In the genomic region with DNA sequence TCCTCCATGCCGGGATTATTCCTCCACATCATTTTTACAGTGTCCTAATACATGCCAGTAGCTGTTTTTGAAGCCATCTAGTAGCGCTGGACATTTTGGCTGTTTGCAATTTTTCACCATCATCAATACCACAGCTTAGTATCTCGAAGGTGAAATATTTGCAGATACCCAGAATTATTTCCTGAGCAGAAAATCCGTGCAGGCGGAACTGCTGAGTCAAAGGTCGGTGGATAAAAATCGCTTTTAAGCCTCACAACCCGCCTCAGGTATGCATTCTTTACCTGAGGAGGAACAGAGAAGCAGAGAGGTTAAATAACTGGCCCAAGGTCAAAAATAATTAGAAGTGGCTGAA, we compare ENCODE assay signal across 1 cellular context.
A peak's percentile ranks its signal among the peaks of the same experiment; 100 is the strongest.
TF ChIP-seq lines count a peak whose summit lies in the region.

No MANE protein-coding gene starts in this region.

TF ChIP-seq in GM12878, 131 proteins besides CTCF, POLR2A, EP300 and RAD21:
- TF ChIP-seq, protein P1, sequence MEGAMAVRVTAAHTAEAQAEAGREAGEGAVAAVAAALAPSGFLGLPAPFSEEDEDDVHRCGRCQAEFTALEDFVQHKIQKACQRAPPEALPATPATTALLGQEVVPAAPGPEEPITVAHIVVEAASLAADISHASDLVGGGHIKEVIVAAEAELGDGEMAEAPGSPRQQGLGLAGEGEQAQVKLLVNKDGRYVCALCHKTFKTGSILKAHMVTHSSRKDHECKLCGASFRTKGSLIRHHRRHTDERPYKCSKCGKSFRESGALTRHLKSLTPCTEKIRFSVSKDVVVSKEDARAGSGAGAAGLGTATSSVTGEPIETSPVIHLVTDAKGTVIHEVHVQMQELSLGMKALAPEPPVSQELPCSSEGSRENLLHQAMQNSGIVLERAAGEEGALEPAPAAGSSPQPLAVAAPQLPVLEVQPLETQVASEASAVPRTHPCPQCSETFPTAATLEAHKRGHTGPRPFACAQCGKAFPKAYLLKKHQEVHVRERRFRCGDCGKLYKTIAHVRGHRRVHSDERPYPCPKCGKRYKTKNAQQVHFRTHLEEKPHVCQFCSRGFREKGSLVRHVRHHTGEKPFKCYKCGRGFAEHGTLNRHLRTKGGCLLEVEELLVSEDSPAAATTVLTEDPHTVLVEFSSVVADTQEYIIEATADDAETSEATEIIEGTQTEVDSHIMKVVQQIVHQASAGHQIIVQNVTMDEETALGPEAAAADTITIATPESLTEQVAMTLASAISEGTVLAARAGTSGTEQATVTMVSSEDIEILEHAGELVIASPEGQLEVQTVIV (IDR thresholded peaks at IDR 0.05; ENCODE audit: borderline replicate concordance, partially characterized antibody), result no peak
- TF ChIP-seq, protein P2, sequence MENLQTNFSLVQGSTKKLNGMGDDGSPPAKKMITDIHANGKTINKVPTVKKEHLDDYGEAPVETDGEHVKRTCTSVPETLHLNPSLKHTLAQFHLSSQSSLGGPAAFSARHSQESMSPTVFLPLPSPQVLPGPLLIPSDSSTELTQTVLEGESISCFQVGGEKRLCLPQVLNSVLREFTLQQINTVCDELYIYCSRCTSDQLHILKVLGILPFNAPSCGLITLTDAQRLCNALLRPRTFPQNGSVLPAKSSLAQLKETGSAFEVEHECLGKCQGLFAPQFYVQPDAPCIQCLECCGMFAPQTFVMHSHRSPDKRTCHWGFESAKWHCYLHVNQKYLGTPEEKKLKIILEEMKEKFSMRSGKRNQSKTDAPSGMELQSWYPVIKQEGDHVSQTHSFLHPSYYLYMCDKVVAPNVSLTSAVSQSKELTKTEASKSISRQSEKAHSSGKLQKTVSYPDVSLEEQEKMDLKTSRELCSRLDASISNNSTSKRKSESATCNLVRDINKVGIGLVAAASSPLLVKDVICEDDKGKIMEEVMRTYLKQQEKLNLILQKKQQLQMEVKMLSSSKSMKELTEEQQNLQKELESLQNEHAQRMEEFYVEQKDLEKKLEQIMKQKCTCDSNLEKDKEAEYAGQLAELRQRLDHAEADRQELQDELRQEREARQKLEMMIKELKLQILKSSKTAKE (IDR thresholded peaks at IDR 0.05; ENCODE audit: low read depth, poor library complexity, severe bottlenecking), result peak; percentile 42
